26 cellular contexts compared by ENCODE assay signal in genomic region chr6:126261792-126262421, GRCh38.
"Had no signal": no experiment of that assay in that cellular context is flagged by ENCODE, and none has a peak within 500 bp of the region (broad histone marks: within the 10 kb centered on the region; RNA-seq: fewer than 3 reads in every experiment).

No MANE protein-coding gene starts in this region.

- H3K36me3 ChIP-seq: adrenal gland, brain microvascular endothelial cell, esophagus squamous epithelium had no signal

- H3K27ac Mint-ChIP-seq: activated naive CD4-positive, alpha-beta T cell treated with anti-CD3 and anti-CD28 coated beads for 36 hours; activated naive CD8-positive, alpha-beta T cell treated with anti-CD3 and anti-CD28 coated beads for 36 hours; immature natural killer cell; naive thymus-derived CD4-positive, alpha-beta T cell; stimulated activated naive B cell treated with anti-CD40 and anti-IgM and Interleukin-4, amounts not matched to agents 10 μg/mL and 1 μg/mL and 100 μg/mL, for 72 hours; T-helper 1 cell treated with Interleukin-12 subunit alpha and Interleukin-12 subunit beta and Interleukin-4 antibody, amounts not matched to agents 30 μg/mL and 1 μg/mL, for 36 hours had no signal

- H3K27me3 ChIP-seq: adrenal gland, brain microvascular endothelial cell, esophagus squamous epithelium, tibial nerve had no signal

- H3K27ac ChIP-seq: adrenal gland, brain microvascular endothelial cell, esophagus squamous epithelium, tibial nerve, VCaP had no signal

- H3K4me1 ChIP-seq: adrenal gland, esophagus squamous epithelium, tibial nerve had no signal

- ATAC-seq: activated CD4-positive, CD25-positive, alpha-beta regulatory T cell treated with anti-CD3 and anti-CD28 coated beads, Interleukin-2, amount 50 U/mL, for 24 hours; naive thymus-derived CD4-positive, alpha-beta T cell; right cardiac atrium; stimulated activated naive B cell treated with anti-CD40 and anti-IgM and Interleukin-4, amounts not matched to agents 10 μg/mL and 1 μg/mL and 100 μg/mL, for 72 hours had no signal

- H3K4me1 Mint-ChIP-seq: activated naive CD8-positive, alpha-beta T cell treated with anti-CD3 and anti-CD28 coated beads for 36 hours; immature natural killer cell; naive thymus-derived CD4-positive, alpha-beta T cell; stimulated activated naive B cell treated with anti-CD40 and anti-IgM and Interleukin-4, amounts not matched to agents 10 μg/mL and 1 μg/mL and 100 μg/mL, for 72 hours had no signal

- H3K4me3 Mint-ChIP-seq: activated naive CD4-positive, alpha-beta T cell treated with anti-CD3 and anti-CD28 coated beads for 36 hours; activated naive CD8-positive, alpha-beta T cell treated with anti-CD3 and anti-CD28 coated beads for 36 hours; immature natural killer cell; stimulated activated naive B cell treated with anti-CD40 and anti-IgM and Interleukin-4, amounts not matched to agents 10 μg/mL and 1 μg/mL and 100 μg/mL, for 72 hours; T-helper 1 cell treated with Interleukin-12 subunit alpha and Interleukin-12 subunit beta and Interleukin-4 antibody, amounts not matched to agents 30 μg/mL and 1 μg/mL, for 36 hours had no signal

- DNase-seq: activated CD4-positive, alpha-beta T cell treated with anti-CD3 and anti-CD28 coated beads for 48 hours; activated CD4-positive, alpha-beta T cell treated with anti-CD3 and anti-CD28 coated beads, Interleukin-2, amount 50 U/mL, for 48 hours; activated CD8-positive, alpha-beta memory T cell treated with anti-CD3 and anti-CD28 coated beads for 24 hours; activated effector memory CD4-positive, alpha-beta T cell treated with Interleukin-2 at 50 U/mL for 16 hours; activated naive CD4-positive, alpha-beta T cell treated with anti-CD3 and anti-CD28 coated beads for 36 hours; activated naive CD8-positive, alpha-beta T cell treated with anti-CD3 and anti-CD28 coated beads for 36 hours; adrenal gland; brain microvascular endothelial cell; central memory CD4-positive, alpha-beta T cell; esophagus squamous epithelium; immature natural killer cell; midbrain; naive thymus-derived CD4-positive, alpha-beta T cell; occipital lobe; right cardiac atrium; stimulated activated CD4-positive, alpha-beta T cell treated with anti-CD3 and anti-CD28 coated beads, Interleukin-15, amount 100 ng/mL, for 24 hours; stimulated activated CD4-positive, alpha-beta T cell treated with anti-CD3 and anti-CD28 coated beads, Interleukin-2, amount 100 ng/mL, for 24 hours; stimulated activated naive B cell treated with anti-CD40 and anti-IgM and Interleukin-4, amounts not matched to agents 10 μg/mL and 1 μg/mL and 100 μg/mL, for 72 hours; T-helper 9 cell had no signal

- FAIRE-seq: astrocyte, frontal cortex, TTC549 had no signal

- H3K4me3 ChIP-seq: adrenal gland, esophagus squamous epithelium, tibial nerve had no signal

- H3K27me3 Mint-ChIP-seq: activated naive CD8-positive, alpha-beta T cell treated with anti-CD3 and anti-CD28 coated beads for 36 hours; stimulated activated naive B cell treated with anti-CD40 and anti-IgM and Interleukin-4, amounts not matched to agents 10 μg/mL and 1 μg/mL and 100 μg/mL, for 72 hours had no signal
